In the genomic region with DNA sequence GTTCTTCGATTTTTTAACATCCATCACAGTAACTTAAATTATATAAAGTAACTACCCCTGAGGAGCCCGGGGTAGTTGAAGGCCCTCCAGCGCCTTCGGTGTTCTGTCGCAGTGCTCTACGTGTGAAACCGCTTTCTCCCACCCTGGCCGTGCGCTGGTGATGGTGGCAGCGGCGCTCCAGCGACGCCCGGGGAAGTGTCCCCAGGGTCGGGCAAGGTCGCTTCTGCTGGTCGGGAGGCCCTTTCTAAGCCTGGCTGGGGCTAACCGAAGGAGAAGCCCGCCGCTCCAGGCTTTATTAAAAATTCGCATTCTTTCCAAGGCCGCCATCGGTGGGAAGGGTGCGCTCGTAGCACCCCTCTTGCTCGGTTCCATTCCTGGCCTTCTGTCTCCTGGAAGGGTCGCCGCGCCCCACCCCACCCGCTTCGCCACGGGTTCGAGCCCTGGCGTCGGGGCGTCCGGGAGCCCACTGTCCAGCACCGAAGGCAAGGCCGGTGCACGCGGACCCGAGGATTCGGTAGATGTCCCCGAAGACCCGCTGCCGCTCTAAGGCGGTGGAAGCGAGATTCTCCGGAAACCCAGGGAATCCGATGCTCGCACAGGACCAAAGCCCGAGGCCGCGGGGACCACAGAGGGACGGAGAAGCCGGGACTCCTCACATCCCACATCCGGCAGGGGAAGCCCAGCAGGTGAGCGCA, we compare ENCODE assay signal across 11 cellular contexts. TPM values are rescaled to one million over a fixed set of nuclear protein-coding genes. Genes with fewer than 3 reads are reported as not detected.
DNase-seq lines count a peak whose midpoint lies in the region; ATAC-seq and TF ChIP-seq lines count a peak whose summit lies in the region.
"Had no signal": no experiment of that assay in that cellular context is flagged by ENCODE, and none has a peak within 500 bp of the region (broad histone marks: within the 10 kb centered on the region; RNA-seq: fewer than 3 reads in every experiment).

No MANE protein-coding gene starts in this region.

- H3K27ac ChIP-seq in hepatocyte = no peak overlapping the region
- H3K27ac ChIP-seq in psoas muscle = no peak overlapping the region
- H3K27ac ChIP-seq: gastroesophageal sphincter had no signal

- H3K27me3 ChIP-seq in hepatocyte = peaks cover 27% of the 10 kb centered on the region
- peaks cover 0 to 37% (median 20%) of the 10 kb centered on the region in 3 donors for H3K27me3 ChIP-seq in psoas muscle (ENCODE audit: insufficient read depth in 3 of 3, low read length in 2 of 3)

- H3K36me3 ChIP-seq in hepatocyte (replicated peaks; ENCODE audit: insufficient read depth, low read depth) (no peaks in the 10 kb centered on the region), psoas muscle (ENCODE audit: insufficient read depth in 1 of 2, low read depth in 1 of 2) (no peaks in the 10 kb centered on the region)
- H3K36me3 ChIP-seq: gastroesophageal sphincter had no signal

- H3K4me3 ChIP-seq in astrocyte of the cerebellum (ENCODE audit: low read depth, low read length) (peak overlapping the region; percentile 38), hepatocyte (peak overlapping the region; percentile 49), psoas muscle (peak overlapping the region; percentile 62)

- 41% methylated on average over 36 of the region's 58 CpGs for WGBS in hepatocyte (ENCODE audit: low lambda C conversion rate, missing lambda C conversion rate)
- WGBS in psoas muscle, 3 donors = 27 to 32% (median 27%) methylated on average over 53 to 58 of the region's 58 CpGs

- peaks cover 4% of the 10 kb centered on the region for H3K4me1 ChIP-seq in hepatocyte (ENCODE audit: insufficient read depth)
- no peaks in the 10 kb centered on the region for H3K4me1 ChIP-seq in psoas muscle

- DNase-seq in ELF-1 (ENCODE audit: low read depth, low spot score) (peak; percentile 34), astrocyte of the cerebellum (ENCODE audit: low read depth) (no peak), hepatocyte (ENCODE audit: low spot score) (no peak), psoas muscle (no peak), KBM-7 (no peak)

- no peaks in the 10 kb centered on the region for H4K20me1 ChIP-seq in hepatocyte (ENCODE audit: insufficient read depth, poor library complexity, severe bottlenecking)

- in situ Hi-C loops in astrocyte of the cerebellum (cut with HindIII; ENCODE audit: low sequenced_read_pairs) (no loop called here), KBM-7 (cut with MboI; ENCODE audit: low pct_unique_long_range_greater_than_20kb, low sequenced_read_pairs) (no loop called here)

- H3K9me3 ChIP-seq in hepatocyte (ENCODE audit: low read depth) (no peaks in the 10 kb centered on the region), psoas muscle (no peaks in the 10 kb centered on the region)
- H3K9me3 ChIP-seq: gastroesophageal sphincter had no signal

- no peak for ATAC-seq in psoas muscle
- ATAC-seq in GM21367 (IDR thresholded peaks at IDR 0.05; ENCODE audit: unreplicated experiment) = no peak
- no peak for ATAC-seq in HG02798 (IDR thresholded peaks at IDR 0.05; ENCODE audit: poor library complexity, unreplicated experiment)
- ATAC-seq in HG03095 (IDR thresholded peaks at IDR 0.05; ENCODE audit: unreplicated experiment) = no peak
- ATAC-seq: gastroesophageal sphincter had no signal

- H3K4me2 ChIP-seq in hepatocyte = peak overlapping the region; percentile 98

- intact Hi-C loops in psoas muscle (cut with DNase I) = no loop called here

- peak overlapping the region; percentile 76 for H2AFZ ChIP-seq in hepatocyte

- H3K79me2 ChIP-seq in hepatocyte = no peaks in the 10 kb centered on the region

- H3K9me2 ChIP-seq in hepatocyte (replicated peaks; ENCODE audit: insufficient read depth) = no peaks in the 10 kb centered on the region

- TF ChIP-seq CTCF in astrocyte of the cerebellum (IDR thresholded peaks at IDR 0.05; ENCODE audit: low read depth, low read length, missing control alignments) (no peak), hepatocyte (IDR thresholded peaks at IDR 0.05; ENCODE audit: poor library complexity) (no peak), psoas muscle (IDR thresholded peaks at IDR 0.05) (no peak)

RNA-seq across cellular contexts. Expression of a gene that starts 0.8 kb away (rescaled TPM):
- total RNA-seq in hepatocyte = 0.17 TPM in 1 of 2 replicates, not detected in the other
- 0.11 and 1.0 TPM in 2 replicates for polyA plus RNA-seq in hepatocyte
- not detected for total RNA-seq in psoas muscle
- not detected for polyA plus RNA-seq in psoas muscle
- total RNA-seq: gastroesophageal sphincter; pulmonary artery endothelial cell; T-helper 1 cell treated with Interleukin-12 subunit alpha and Interleukin-12 subunit beta and Interleukin-4 antibody, amounts not matched to agents 30 ng/mL and 1 ng/mL, for 36 hours had no signal

RNA-seq across cellular contexts. Expression of a gene that starts 39.2 kb away (rescaled TPM):
- 16.7 and 30.4 TPM in 2 replicates for total RNA-seq in hepatocyte
- 9.2 and 10.6 TPM in 2 replicates for polyA plus RNA-seq in hepatocyte
- total RNA-seq in psoas muscle = 10 to 100 TPM in 3 of 4 donors, 1 to 10 TPM in 1; 8.1 to 13.5 (median 11.6) TPM
- 1 to 10 TPM; 3.6 to 5.1 (median 3.7) TPM for polyA plus RNA-seq in psoas muscle
